11 cellular contexts compared by ENCODE assay signal in genomic region chr5:77343165-77343564, GRCh38.
"Had no signal": no experiment of that assay in that cellular context is flagged by ENCODE, and none has a peak within 500 bp of the region (broad histone marks: within the 10 kb centered on the region; RNA-seq: fewer than 3 reads in every experiment).

No MANE protein-coding gene starts in this region.

- H3K9me3 ChIP-seq: HAP-1 had no signal

- H3K4me3 Mint-ChIP-seq: IgD-negative memory B cell had no signal

- H3K36me3 ChIP-seq: HAP-1 had no signal

- DNase-seq: GM23248, GOT3, H7, Karpas-422, KBM-7 had no signal

- H3K9me3 Mint-ChIP-seq: IgD-negative memory B cell had no signal

- H3K27ac Mint-ChIP-seq: IgD-negative memory B cell had no signal

- H3K4me3 ChIP-seq: GM23248, HAP-1 had no signal

- H3K27ac ChIP-seq: GM23248, HL-60, KMS-11 had no signal

- ATAC-seq: HCT116, HepG2 had no signal

- H3K4me1 Mint-ChIP-seq: IgD-negative memory B cell had no signal

- H3K4me1 ChIP-seq: HAP-1 had no signal

- H3K27me3 Mint-ChIP-seq: IgD-negative memory B cell had no signal
